2 cellular contexts compared by ENCODE assay signal in genomic region chr7:129525225-129525862, GRCh38.
TF ChIP-seq lines count a peak whose summit lies in the region.

No MANE protein-coding gene starts in this region.

TF ChIP-seq in HCT116, 20 proteins besides CTCF, POLR2A, EP300 and RAD21:
- TF ChIP-seq YY1 (IDR thresholded peaks at IDR 0.05; ENCODE audit: extremely low read depth, insufficient replicate concordance, low read depth, low read length) = no peak
- no peak for TF ChIP-seq MAX (IDR thresholded peaks at IDR 0.05)
- no peak for TF ChIP-seq EZH2phosphoT487 (IDR thresholded peaks at IDR 0.05; ENCODE audit: borderline replicate concordance)
TF ChIP-seq in HCT116: peak in this region for 0.

TF ChIP-seq in K562, 482 proteins besides CTCF, POLR2A, EP300 and RAD21:
- TF ChIP-seq, protein P1, sequence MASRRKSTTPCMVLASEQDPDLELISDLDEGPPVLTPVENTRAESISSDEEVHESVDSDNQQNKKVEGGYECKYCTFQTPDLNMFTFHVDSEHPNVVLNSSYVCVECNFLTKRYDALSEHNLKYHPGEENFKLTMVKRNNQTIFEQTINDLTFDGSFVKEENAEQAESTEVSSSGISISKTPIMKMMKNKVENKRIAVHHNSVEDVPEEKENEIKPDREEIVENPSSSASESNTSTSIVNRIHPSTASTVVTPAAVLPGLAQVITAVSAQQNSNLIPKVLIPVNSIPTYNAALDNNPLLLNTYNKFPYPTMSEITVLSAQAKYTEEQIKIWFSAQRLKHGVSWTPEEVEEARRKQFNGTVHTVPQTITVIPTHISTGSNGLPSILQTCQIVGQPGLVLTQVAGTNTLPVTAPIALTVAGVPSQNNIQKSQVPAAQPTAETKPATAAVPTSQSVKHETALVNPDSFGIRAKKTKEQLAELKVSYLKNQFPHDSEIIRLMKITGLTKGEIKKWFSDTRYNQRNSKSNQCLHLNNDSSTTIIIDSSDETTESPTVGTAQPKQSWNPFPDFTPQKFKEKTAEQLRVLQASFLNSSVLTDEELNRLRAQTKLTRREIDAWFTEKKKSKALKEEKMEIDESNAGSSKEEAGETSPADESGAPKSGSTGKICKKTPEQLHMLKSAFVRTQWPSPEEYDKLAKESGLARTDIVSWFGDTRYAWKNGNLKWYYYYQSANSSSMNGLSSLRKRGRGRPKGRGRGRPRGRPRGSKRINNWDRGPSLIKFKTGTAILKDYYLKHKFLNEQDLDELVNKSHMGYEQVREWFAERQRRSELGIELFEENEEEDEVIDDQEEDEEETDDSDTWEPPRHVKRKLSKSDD (conservative IDR thresholded peaks at IDR 0.05; ENCODE audit: low read length) = no peak
- no peak for TF ChIP-seq ZNF696 (CRISPR knock-in tag; conservative IDR thresholded peaks at IDR 0.05)
- no peak for TF ChIP-seq ZNF511 (CRISPR knock-in tag; IDR thresholded peaks at IDR 0.05)
- TF ChIP-seq ZNF263 (CRISPR knock-in tag; IDR thresholded peaks at IDR 0.05; ENCODE audit: borderline replicate concordance) = no peak
- TF ChIP-seq WHSC1 (IDR thresholded peaks at IDR 0.05; ENCODE audit: low read length) = no peak
- TF ChIP-seq TRIM24 (IDR thresholded peaks at IDR 0.05) = no peak
- no peak for TF ChIP-seq ZSCAN32 (CRISPR knock-in tag; IDR thresholded peaks at IDR 0.05)
- TF ChIP-seq RCOR1 (IDR thresholded peaks at IDR 0.05; ENCODE audit: borderline replicate concordance in 1 of 2, low read depth in 2 of 2, low read length in 2 of 2) = no peak
TF ChIP-seq in K562: peak in this region for 0.
